Comparison of ENCODE assay signal across 8 cellular contexts in genomic region chr12:118164798-118165486, GRCh38. TPM values are rescaled to one million over a fixed set of nuclear protein-coding genes. Genes with fewer than 3 reads are reported as not detected.
DNase-seq lines count a peak whose midpoint lies in the region; ATAC-seq and TF ChIP-seq lines count a peak whose summit lies in the region.

No MANE protein-coding gene starts in this region.

- intact Hi-C loops in left lung (cut with DNase I) = no loop called here

- H3K27ac ChIP-seq in left lung = no peak overlapping the region

- H3K4me1 ChIP-seq in adipocyte (ENCODE audit: control insufficient read depth, insufficient read depth, low read length) (no peaks in the 10 kb centered on the region), left lung (no peaks in the 10 kb centered on the region)

- H3K4me3 ChIP-seq in adipocyte (ENCODE audit: low read length) (no peak overlapping the region), left lung (no peak overlapping the region)

- H3K27me3 ChIP-seq in adipocyte (replicated peaks; ENCODE audit: control insufficient read depth, insufficient read depth, low read length) = no peaks in the 10 kb centered on the region
- H3K27me3 ChIP-seq in left lung = no peaks in the 10 kb centered on the region

- H3K36me3 ChIP-seq in adipocyte (ENCODE audit: control insufficient read depth, insufficient read depth, low read length, severe bottlenecking) = peaks cover 51% of the 10 kb centered on the region
- peaks cover 0 to 64% of the 10 kb centered on the region in 2 donors for H3K36me3 ChIP-seq in left lung

- ATAC-seq in left lung = peak; percentile 96
- no peak for ATAC-seq in HG02938 (IDR thresholded peaks at IDR 0.05; ENCODE audit: unreplicated experiment)
- no peak for ATAC-seq in GM18873 (IDR thresholded peaks at IDR 0.05; ENCODE audit: low FRiP score, unreplicated experiment)

- H3K9ac ChIP-seq in adipocyte (ENCODE audit: low read length) = no peak overlapping the region

- peak in 2 of 3 experiments; percentile 11 to 49 for DNase-seq in NCI-H1417 (lab: John Stamatoyannopoulos, UW)
- no peak for DNase-seq in NCI-H1417 treated with DMSO at 0.1 percent for 48 hours (lab: John Stamatoyannopoulos, UW)
- DNase-seq in adipocyte (ENCODE audit: low read depth) = peak; percentile 62
- DNase-seq in left lung = no peak
- no peak for DNase-seq in cortex of kidney (lab: John Stamatoyannopoulos, UW)

- peak; percentile 81 for TF ChIP-seq CTCF in LNCAP (IDR thresholded peaks at IDR 0.05)
- TF ChIP-seq CTCF in left lung (IDR thresholded peaks at IDR 0.05) = peak in 1 of 2 donors; percentile 29

- H3K9me3 ChIP-seq in adipocyte (ENCODE audit: control insufficient read depth, low read length) (no peaks in the 10 kb centered on the region), left lung (no peaks in the 10 kb centered on the region)

RNA-seq across cellular contexts. Expression of gene PEBP1, which starts 29.0 kb away (rescaled TPM):
- total RNA-seq in left lung = 100 to 1,000 TPM; 167 to 215 TPM

Comparison
In these comparisons a context has a peak if more than half of its experiments do, and no peak if none do; other contexts are left out.
1. DNase-seq: peak in NCI-H1417 (2 of 3) and adipocyte (single experiment); none in NCI-H1417 treated with DMSO at 0.1 percent for 48 hours (single experiment), left lung (0 of 2) and cortex of kidney (single experiment).